ENCODE assay signal across 1 cellular context in genomic region chr10:97140284-97140846, GRCh38.
A peak's percentile ranks its signal among the peaks of the same experiment; 100 is the strongest.
TF ChIP-seq lines count a peak whose summit lies in the region.

No MANE protein-coding gene starts in this region.

TF ChIP-seq in HepG2, 621 proteins besides CTCF, POLR2A, EP300 and RAD21 (continued from another document and continues in another):
- no peak for TF ChIP-seq STAT6 (CRISPR knock-in tag; IDR thresholded peaks at IDR 0.05; ENCODE audit: borderline replicate concordance)
- TF ChIP-seq, protein P1, sequence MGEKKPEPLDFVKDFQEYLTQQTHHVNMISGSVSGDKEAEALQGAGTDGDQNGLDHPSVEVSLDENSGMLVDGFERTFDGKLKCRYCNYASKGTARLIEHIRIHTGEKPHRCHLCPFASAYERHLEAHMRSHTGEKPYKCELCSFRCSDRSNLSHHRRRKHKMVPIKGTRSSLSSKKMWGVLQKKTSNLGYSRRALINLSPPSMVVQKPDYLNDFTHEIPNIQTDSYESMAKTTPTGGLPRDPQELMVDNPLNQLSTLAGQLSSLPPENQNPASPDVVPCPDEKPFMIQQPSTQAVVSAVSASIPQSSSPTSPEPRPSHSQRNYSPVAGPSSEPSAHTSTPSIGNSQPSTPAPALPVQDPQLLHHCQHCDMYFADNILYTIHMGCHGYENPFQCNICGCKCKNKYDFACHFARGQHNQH (CRISPR knock-in tag; IDR thresholded peaks at IDR 0.05), result peak; percentile 84
- peak; percentile 27; the same call in 1 of the 2 replicates for TF ChIP-seq ZFY (CRISPR knock-in tag; IDR thresholded peaks at IDR 0.05)
- TF ChIP-seq ZNF761 (CRISPR knock-in tag; conservative IDR thresholded peaks at IDR 0.05), result 0 out of 2 replicates have a peak, but pooled peaks have one; percentile 68
- no peak for TF ChIP-seq IRX3 (CRISPR knock-in tag; IDR thresholded peaks at IDR 0.05; ENCODE audit: borderline replicate concordance, low read depth)
- TF ChIP-seq CBX5 (CRISPR knock-in tag; IDR thresholded peaks at IDR 0.05; ENCODE audit: borderline replicate concordance), result peak; percentile 58; the same call in 1 of the 2 replicates
- no peak for TF ChIP-seq SNAPC2 (CRISPR knock-in tag; IDR thresholded peaks at IDR 0.05)
- no peak for TF ChIP-seq ZNF180 (CRISPR knock-in tag; IDR thresholded peaks at IDR 0.05; ENCODE audit: borderline replicate concordance, low read depth)
- TF ChIP-seq PITX1 (CRISPR knock-in tag; IDR thresholded peaks at IDR 0.05), result peak; percentile 90
- TF ChIP-seq KLF11 (CRISPR knock-in tag; IDR thresholded peaks at IDR 0.05), result no peak; the same call in 1 of the 2 replicates
- no peak for TF ChIP-seq EZH2 (conservative IDR thresholded peaks at IDR 0.05; ENCODE audit: low read depth, low read length)
- TF ChIP-seq XRCC5 (optimal IDR thresholded peaks at IDR 0.05; ENCODE audit: low read length), result peak; percentile 71
- TF ChIP-seq ZNF513 (CRISPR knock-in tag; conservative IDR thresholded peaks at IDR 0.05), result no peak
- TF ChIP-seq ZGPAT (CRISPR knock-in tag; IDR thresholded peaks at IDR 0.05), result peak; percentile 86
- peak; percentile 83 for TF ChIP-seq ELF3 (CRISPR knock-in tag; IDR thresholded peaks at IDR 0.05)
- no peak for TF ChIP-seq ZNF329 (CRISPR knock-in tag; IDR thresholded peaks at IDR 0.05; ENCODE audit: low read depth)
- peak; percentile 96 for TF ChIP-seq ZNF609 (CRISPR knock-in tag; IDR thresholded peaks at IDR 0.05; ENCODE audit: borderline replicate concordance)
- no peak for TF ChIP-seq ZNF678 (CRISPR knock-in tag; IDR thresholded peaks at IDR 0.05)
- TF ChIP-seq, protein P2, sequence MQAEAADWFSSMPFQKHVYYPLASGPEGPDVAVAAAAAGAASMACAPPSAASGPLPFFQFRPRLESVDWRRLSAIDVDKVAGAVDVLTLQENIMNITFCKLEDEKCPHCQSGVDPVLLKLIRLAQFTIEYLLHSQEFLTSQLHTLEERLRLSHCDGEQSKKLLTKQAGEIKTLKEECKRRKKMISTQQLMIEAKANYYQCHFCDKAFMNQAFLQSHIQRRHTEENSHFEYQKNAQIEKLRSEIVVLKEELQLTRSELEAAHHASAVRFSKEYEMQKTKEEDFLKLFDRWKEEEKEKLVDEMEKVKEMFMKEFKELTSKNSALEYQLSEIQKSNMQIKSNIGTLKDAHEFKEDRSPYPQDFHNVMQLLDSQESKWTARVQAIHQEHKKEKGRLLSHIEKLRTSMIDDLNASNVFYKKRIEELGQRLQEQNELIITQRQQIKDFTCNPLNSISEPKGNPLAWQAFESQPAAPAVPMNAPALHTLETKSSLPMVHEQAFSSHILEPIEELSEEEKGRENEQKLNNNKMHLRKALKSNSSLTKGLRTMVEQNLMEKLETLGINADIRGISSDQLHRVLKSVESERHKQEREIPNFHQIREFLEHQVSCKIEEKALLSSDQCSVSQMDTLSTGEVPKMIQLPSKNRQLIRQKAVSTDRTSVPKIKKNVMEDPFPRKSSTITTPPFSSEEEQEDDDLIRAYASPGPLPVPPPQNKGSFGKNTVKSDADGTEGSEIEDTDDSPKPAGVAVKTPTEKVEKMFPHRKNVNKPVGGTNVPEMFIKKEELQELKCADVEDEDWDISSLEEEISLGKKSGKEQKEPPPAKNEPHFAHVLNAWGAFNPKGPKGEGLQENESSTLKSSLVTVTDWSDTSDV (CRISPR knock-in tag; IDR thresholded peaks at IDR 0.05), result no peak
- TF ChIP-seq, protein P3, sequence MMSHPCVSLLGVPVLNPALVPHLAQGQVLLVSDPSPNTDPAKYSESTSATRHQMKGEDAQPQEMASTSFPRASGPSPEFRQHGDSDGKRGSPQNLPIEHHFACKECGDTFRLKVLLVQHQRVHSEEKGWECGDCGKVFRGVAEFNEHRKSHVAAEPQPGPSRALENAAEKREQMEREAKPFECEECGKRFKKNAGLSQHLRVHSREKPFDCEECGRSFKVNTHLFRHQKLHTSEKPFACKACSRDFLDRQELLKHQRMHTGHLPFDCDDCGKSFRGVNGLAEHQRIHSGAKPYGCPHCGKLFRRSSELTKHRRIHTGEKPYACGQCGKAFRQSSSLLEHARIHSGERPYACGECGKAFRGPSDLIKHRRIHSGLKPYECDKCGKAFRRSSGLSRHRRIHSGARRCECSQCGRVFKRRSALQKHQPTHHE (CRISPR knock-in tag; IDR thresholded peaks at IDR 0.05; ENCODE audit: borderline replicate concordance), result peak; percentile 79; the same call in 1 of the 2 replicates
- TF ChIP-seq FOXO1 (CRISPR knock-in tag; IDR thresholded peaks at IDR 0.05), result peak; percentile 88; the same call in 1 of the 2 replicates
- TF ChIP-seq CSRNP1 (CRISPR knock-in tag; IDR thresholded peaks at IDR 0.05), result no peak
- TF ChIP-seq JARID2 (CRISPR knock-in tag; IDR thresholded peaks at IDR 0.05; ENCODE audit: insufficient replicate concordance), result no peak
- TF ChIP-seq RXRB (CRISPR knock-in tag; IDR thresholded peaks at IDR 0.05; ENCODE audit: borderline replicate concordance), result peak; percentile 83
- no peak for TF ChIP-seq ZNF33B (CRISPR knock-in tag; IDR thresholded peaks at IDR 0.05)
- peak; percentile 100 for TF ChIP-seq ZBTB7B (CRISPR knock-in tag; IDR thresholded peaks at IDR 0.05)
- no peak for TF ChIP-seq ZNF44 (CRISPR knock-in tag; IDR thresholded peaks at IDR 0.05)
- TF ChIP-seq ZNF746 (CRISPR knock-in tag; IDR thresholded peaks at IDR 0.05), result peak; percentile 99
- TF ChIP-seq TRIM24 (CRISPR knock-in tag; IDR thresholded peaks at IDR 0.05), result peak; percentile 75
- no peak for TF ChIP-seq CBX1 (IDR thresholded peaks at IDR 0.05; ENCODE audit: low read depth)
- TF ChIP-seq ZNF530 (CRISPR knock-in tag; IDR thresholded peaks at IDR 0.05; ENCODE audit: low read depth), result no peak
- TF ChIP-seq ZNF556 (CRISPR knock-in tag; IDR thresholded peaks at IDR 0.05; ENCODE audit: borderline replicate concordance), result peak; percentile 83
- no peak for TF ChIP-seq SP140L (CRISPR knock-in tag; IDR thresholded peaks at IDR 0.05; ENCODE audit: borderline replicate concordance)
- no peak for TF ChIP-seq ZNF24 (IDR thresholded peaks at IDR 0.05)
- no peak for TF ChIP-seq ZSCAN25 (CRISPR knock-in tag; IDR thresholded peaks at IDR 0.05)
- peak; percentile 71; the same call in 1 of the 2 replicates for TF ChIP-seq GATA4 (IDR thresholded peaks at IDR 0.05; ENCODE audit: borderline replicate concordance, low read depth)
- TF ChIP-seq NR2F6 (IDR thresholded peaks at IDR 0.05), result peak; percentile 89
- peak; percentile 72 for TF ChIP-seq NR2F6 (CRISPR knock-in tag; IDR thresholded peaks at IDR 0.05)
